ENCODE assay signal across 26 cellular contexts in the genomic region with DNA sequence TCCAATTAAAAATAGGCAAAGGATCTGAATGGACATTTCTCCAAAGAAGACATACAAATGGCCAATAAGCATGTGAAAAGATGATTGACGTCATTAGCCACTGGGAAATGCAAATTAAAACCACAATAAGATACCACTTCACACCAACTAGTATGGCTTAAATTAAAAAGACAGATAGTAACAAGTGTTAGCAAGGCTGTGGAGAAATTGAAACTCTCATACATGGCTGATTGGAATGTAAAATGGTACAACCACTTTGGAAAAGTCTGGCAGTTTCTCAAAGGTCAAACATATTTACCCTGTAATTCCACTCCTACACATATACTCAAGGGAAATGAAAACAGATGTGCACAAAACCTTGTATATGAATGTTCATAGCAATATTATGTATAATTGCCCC.
DNase-seq lines count a peak whose midpoint lies in the region; ATAC-seq, FAIRE-seq and TF ChIP-seq lines count a peak whose summit lies in the region.
"Had no signal": no experiment of that assay in that cellular context is flagged by ENCODE, and none has a peak within 500 bp of the region (broad histone marks: within the 10 kb centered on the region; RNA-seq: fewer than 3 reads in every experiment).

No MANE protein-coding gene starts in this region.

- TF ChIP-seq CTCF in HepG2 (CRISPR knock-in tag; IDR thresholded peaks at IDR 0.05) = no peak
- no peak for TF ChIP-seq CTCF in right lobe of liver (IDR thresholded peaks at IDR 0.05)
- TF ChIP-seq CTCF in K562 (IDR thresholded peaks at IDR 0.05 in 2 of 3, conservative IDR thresholded peaks at IDR 0.05 in 1 of 3; ENCODE audit: insufficient read depth in 2 of 3, low read depth in 1 of 3, low read length in 3 of 3) = no peak
- no peak for TF ChIP-seq CTCF in HFFc6 (IDR thresholded peaks at IDR 0.05)

- peaks cover 10% of the 10 kb centered on the region for H3K4me1 ChIP-seq in HepG2 (ENCODE audit: insufficient read depth, low read length)
- H3K4me1 ChIP-seq in right lobe of liver = no peaks in the 10 kb centered on the region
- H3K4me1 ChIP-seq in K562 (replicated peaks in 1 of 2; ENCODE audit: control insufficient read depth in 2 of 2, insufficient read depth in 2 of 2, low read length in 2 of 2) = no peaks in the 10 kb centered on the region
- H3K4me1 ChIP-seq: A549, BE2C, HAP-1 had no signal

- H3K27me3 ChIP-seq in HepG2 (ENCODE audit: control insufficient read depth in 1 of 2, insufficient read depth in 2 of 2, low read length in 2 of 2) (no peaks in the 10 kb centered on the region), right lobe of liver (no peaks in the 10 kb centered on the region), K562 (ENCODE audit: control insufficient read depth in 2 of 2, insufficient read depth in 2 of 2, low read length in 2 of 2) (no peaks in the 10 kb centered on the region)
- H3K27me3 ChIP-seq: BLaER1 treated with 17β-estradiol and CSF1 and Interleukin-3, amounts not matched to agents 10 nM and 100 nM had no signal

- no peak overlapping the region for H3K4me3 Mint-ChIP-seq in natural killer cell treated with Interleukin-12 subunit alpha and Interleukin-12 subunit beta and Interleukin-15 and Interleukin-18, amount 100 ng/mL, for 72 hours
- no peak overlapping the region for H3K4me3 Mint-ChIP-seq in HFFc6
- H3K4me3 Mint-ChIP-seq: CD14-positive monocyte; CD4-positive, alpha-beta T cell; CD8-positive, alpha-beta memory T cell had no signal

- H4K20me1 ChIP-seq in HepG2 (ENCODE audit: insufficient read depth, low read length) (no peaks in the 10 kb centered on the region), K562 (replicated peaks; ENCODE audit: control insufficient read depth, insufficient read depth, low read length) (no peaks in the 10 kb centered on the region)
- H4K20me1 ChIP-seq: BLaER1 treated with 17β-estradiol and CSF1 and Interleukin-3, amounts not matched to agents 10 nM and 100 nM had no signal

- CTCF ChIA-PET in HepG2 (lab: Yijun Ruan, JAX; ENCODE audit: low intra/inter-chr PET ratio, low total read pairs) (no interaction called here), K562 (lab: Yijun Ruan, JAX; ENCODE audit: low intra/inter-chr PET ratio) (no interaction called here)

- TF ChIP-seq POLR2A in HepG2 (IDR thresholded peaks at IDR 0.05; ENCODE audit: insufficient read depth in 1 of 2, low read depth in 2 of 2, low read length in 2 of 2) (no peak), right lobe of liver (IDR thresholded peaks at IDR 0.05) (no peak), K562 (conservative IDR thresholded peaks at IDR 0.05) (no peak)

- no peaks in the 10 kb centered on the region for H3K9me3 ChIP-seq in HepG2 (ENCODE audit: low read length)
- H3K9me3 ChIP-seq in right lobe of liver = no peaks in the 10 kb centered on the region
- no peaks in the 10 kb centered on the region for H3K9me3 ChIP-seq in K562 (replicated peaks; ENCODE audit: control insufficient read depth, insufficient read depth, low read depth, low read length)
- H3K9me3 ChIP-seq: BE2C, HAP-1 had no signal

- H2AFZ ChIP-seq in HepG2 (ENCODE audit: low read length) (no peak overlapping the region), K562 (ENCODE audit: low read depth, low read length) (no peak overlapping the region)

- TF ChIP-seq EP300 in HepG2 (IDR thresholded peaks at IDR 0.05; ENCODE audit: low read depth in 2 of 2, low read length in 2 of 2) (no peak), HepG2 (CRISPR knock-in tag; IDR thresholded peaks at IDR 0.05; ENCODE audit: borderline replicate concordance) (no peak), K562 (IDR thresholded peaks at IDR 0.05; ENCODE audit: low read length) (no peak)

- TF ChIP-seq RAD21 in HepG2 (CRISPR knock-in tag; IDR thresholded peaks at IDR 0.05) (no peak), K562 (CRISPR knock-in tag; conservative IDR thresholded peaks at IDR 0.05 in 1 of 2, IDR thresholded peaks at IDR 0.05 in 1 of 2) (no peak)

- no peaks in the 10 kb centered on the region for H3K36me3 ChIP-seq in HepG2 (replicated peaks in 1 of 2; ENCODE audit: control insufficient read depth in 1 of 2, insufficient read depth in 2 of 2, low read length in 2 of 2)
- H3K36me3 ChIP-seq in right lobe of liver = no peaks in the 10 kb centered on the region
- H3K36me3 ChIP-seq in K562 (ENCODE audit: control insufficient read depth, insufficient read depth, low read length) = no peaks in the 10 kb centered on the region
- H3K36me3 ChIP-seq: BE2C; BLaER1 treated with 17β-estradiol and CSF1 and Interleukin-3, amounts not matched to agents 10 nM and 100 nM; HAP-1 had no signal

- peaks cover 20 to 24% of the 10 kb centered on the region in 2 donors for H3K27me3 Mint-ChIP-seq in natural killer cell treated with Interleukin-12 subunit alpha and Interleukin-12 subunit beta and Interleukin-15 and Interleukin-18, amount 100 ng/mL, for 72 hours
- H3K27me3 Mint-ChIP-seq in HFFc6 (ENCODE audit: insufficient read depth) = peaks cover 14% of the 10 kb centered on the region; the same call in 1 of the 2 replicates

- H3K27ac ChIP-seq in HepG2 (ENCODE audit: extremely low read length, insufficient read depth, low read length) = no peak overlapping the region
- no peak overlapping the region for H3K27ac ChIP-seq in right lobe of liver
- no peak overlapping the region for H3K27ac ChIP-seq in K562 (ENCODE audit: extremely low read depth, low read depth, low read length)
- H3K27ac ChIP-seq: A549; BLaER1 treated with 17β-estradiol and CSF1 and Interleukin-3, amounts not matched to agents 10 nM and 100 nM had no signal

- in situ Hi-C loops in HepG2 (cut with HindIII; ENCODE audit: extremely low pct_ligation_motif_present, low pct_unique_long_range_greater_than_20kb) = no loop called here
- in situ Hi-C loops in K562 (cut with MboI) = no loop called here

- DNase-seq in HepG2 (ENCODE audit: low spot score) = no peak
- DNase-seq in right lobe of liver = no peak
- no peak for DNase-seq in K562 (ENCODE audit: extremely low read depth in 1 of 4, low spot score in 3 of 4)
- peak; percentile 25 for DNase-seq in fibroblast of peridontal ligament (ENCODE audit: extremely low read depth)
- no peak for DNase-seq in natural killer cell treated with Interleukin-12 subunit alpha and Interleukin-12 subunit beta and Interleukin-15 and Interleukin-18, amount 100 ng/mL, for 72 hours (ENCODE audit: low spot score)
- DNase-seq in HFFc6 = no peak
- DNase-seq: 8988T; ACHN; AML-193; BE2C; CD4-positive, alpha-beta T cell; CD8-positive, alpha-beta memory T cell; DMS 273 treated with DMSO at 0.1 percent for 48 hours; DMS79; EL; GDM1; GOT3 had no signal

- ATAC-seq in HepG2 (no peak), right lobe of liver (no peak), K562 (no peak), HG03175 (IDR thresholded peaks at IDR 0.05; ENCODE audit: unreplicated experiment) (no peak)
- ATAC-seq in natural killer cell treated with Interleukin-12 subunit alpha and Interleukin-12 subunit beta and Interleukin-15 and Interleukin-18, amount 100 ng/mL, for 72 hours = no peak
- ATAC-seq: A549 had no signal

- no peaks in the 10 kb centered on the region for H3K36me3 Mint-ChIP-seq in natural killer cell treated with Interleukin-12 subunit alpha and Interleukin-12 subunit beta and Interleukin-15 and Interleukin-18, amount 100 ng/mL, for 72 hours
- H3K36me3 Mint-ChIP-seq in HFFc6 (ENCODE audit: low read depth) = peaks cover 4% of the 10 kb centered on the region; the same call in 1 of the 2 replicates
- H3K36me3 Mint-ChIP-seq: CD14-positive monocyte; CD8-positive, alpha-beta memory T cell had no signal

- intact Hi-C loops in HepG2 (cut with micrococcal nuclease; ENCODE audit: unreplicated experiment) = no loop called here
- intact Hi-C loops in right lobe of liver (cut with DNase I) = no loop called here
- intact Hi-C loops in K562 (cut with micrococcal nuclease) = no loop called here

- no peaks in the 10 kb centered on the region for H3K9me1 ChIP-seq in K562 (ENCODE audit: control insufficient read depth, insufficient read depth, low read length)

- WGBS in HepG2 (ENCODE audit: low lambda C conversion rate) = 3% methylated on average over 1 of the region's 1 CpG
- WGBS in right lobe of liver (ENCODE audit: insufficient coverage, low coverage, low lambda C conversion rate, missing lambda C conversion rate) = 85% methylated on average over 1 of the region's 1 CpG
- 38% methylated on average over 1 of the region's 1 CpG for WGBS in K562 (ENCODE audit: insufficient coverage, low coverage, missing lambda C conversion rate)

- FAIRE-seq in HepG2 (lab: Jason Lieb, UNC) (no peak), K562 (lab: Jason Lieb, UNC) (peak; percentile 40)
- FAIRE-seq: A549, D721Med, GM12891, GM18507, H54 had no signal

- no peak overlapping the region for H3K27ac Mint-ChIP-seq in natural killer cell treated with Interleukin-12 subunit alpha and Interleukin-12 subunit beta and Interleukin-15 and Interleukin-18, amount 100 ng/mL, for 72 hours
- H3K27ac Mint-ChIP-seq in HFFc6 = no peak overlapping the region
- H3K27ac Mint-ChIP-seq: CD14-positive monocyte; CD4-positive, alpha-beta T cell; CD8-positive, alpha-beta memory T cell had no signal

- H3K9me3 Mint-ChIP-seq in natural killer cell treated with Interleukin-12 subunit alpha and Interleukin-12 subunit beta and Interleukin-15 and Interleukin-18, amount 100 ng/mL, for 72 hours = no peaks in the 10 kb centered on the region
- peaks cover 4% of the 10 kb centered on the region; the same call in 1 of the 2 replicates for H3K9me3 Mint-ChIP-seq in HFFc6
- H3K9me3 Mint-ChIP-seq: CD4-positive, alpha-beta T cell had no signal

- H3K79me2 ChIP-seq in HepG2 (ENCODE audit: insufficient read depth, low read length) (no peaks in the 10 kb centered on the region), K562 (ENCODE audit: control insufficient read depth, insufficient read depth, low read length) (no peaks in the 10 kb centered on the region)

- POLR2A ChIA-PET in HepG2 (lab: Yijun Ruan, JAX) (no interaction called here), K562 (lab: Yijun Ruan, JAX) (interaction anchor here (1.2 kb wide), 1 partner anchor 9 kb away, joined by 3 read pairs; no protein-coding TSS in a partner anchor)

- H3K4me2 ChIP-seq in HepG2 (ENCODE audit: low read depth, low read length) = no peak overlapping the region
- H3K4me2 ChIP-seq in K562 (ENCODE audit: insufficient read depth, low read length) = no peak overlapping the region
- H3K4me2 ChIP-seq: A549; BLaER1 treated with 17β-estradiol and CSF1 and Interleukin-3, amounts not matched to agents 10 nM and 100 nM had no signal

- H3K9ac ChIP-seq in HepG2 (ENCODE audit: insufficient read depth, low read depth, low read length) = no peak overlapping the region
- H3K9ac ChIP-seq in K562 (ENCODE audit: insufficient read depth in 1 of 2, low read depth in 2 of 2, low read length in 2 of 2) = no peak overlapping the region
- H3K9ac ChIP-seq: BLaER1 treated with 17β-estradiol and CSF1 and Interleukin-3, amounts not matched to agents 10 nM and 100 nM had no signal

- H3K4me1 Mint-ChIP-seq in natural killer cell treated with Interleukin-12 subunit alpha and Interleukin-12 subunit beta and Interleukin-15 and Interleukin-18, amount 100 ng/mL, for 72 hours (ENCODE audit: low read depth in 2 of 2) = no peaks in the 10 kb centered on the region
- peaks cover 24% of the 10 kb centered on the region for H3K4me1 Mint-ChIP-seq in HFFc6 (ENCODE audit: low read depth)
- H3K4me1 Mint-ChIP-seq: CD8-positive, alpha-beta memory T cell had no signal

- H3K4me3 ChIP-seq in HepG2 (replicated peaks in 1 of 3; ENCODE audit: insufficient read depth in 1 of 3, low read depth in 2 of 3, low read length in 3 of 3) (no peak overlapping the region), right lobe of liver (no peak overlapping the region), K562 (no peak overlapping the region)
- H3K4me3 ChIP-seq: A549; BLaER1 treated with 17β-estradiol and CSF1 and Interleukin-3, amounts not matched to agents 10 nM and 100 nM; HAP-1 had no signal

- BruUV-seq in HepG2 (replicated peaks; lab: Mats Ljungman, UMichigan) (no TSS peak), K562 (replicated peaks; lab: Mats Ljungman, UMichigan) (no TSS peak)

Comparison
In these comparisons a context has a peak if more than half of its experiments do, and no peak if none do; other contexts are left out.
1. Of the 241 proteins assayed by ChIP-seq in both HepG2 and K562: peak only in HepG2: none; only in K562: ZFP36; in both: none; in neither: 238; mixed calls (peak in some experiments, not most) for 2.